ENCODE assay signal across 17 cellular contexts in the genomic region with DNA sequence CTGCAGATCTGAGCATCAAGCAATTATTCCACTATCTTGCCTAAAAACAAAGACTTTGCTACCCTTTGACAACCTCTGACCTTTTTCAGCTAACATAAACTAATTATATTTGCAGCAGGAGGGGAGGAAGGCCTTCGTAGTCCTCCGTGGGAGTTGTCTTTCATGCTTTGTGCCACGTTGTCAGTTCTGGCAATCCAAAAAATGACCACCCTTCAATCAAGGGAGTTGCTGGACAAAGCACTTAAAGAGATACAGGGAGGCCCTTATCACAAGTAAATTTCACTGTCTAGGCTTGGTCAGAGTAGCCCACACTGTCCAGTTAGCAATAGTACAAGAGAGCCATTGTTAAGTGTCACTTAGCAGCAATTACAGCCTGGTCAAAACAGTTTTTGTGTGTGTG.
A peak's percentile ranks its signal among the peaks of the same experiment; 100 is the strongest.
DNase-seq lines count a peak whose midpoint lies in the region; ATAC-seq and TF ChIP-seq lines count a peak whose summit lies in the region.
"Had no signal": no experiment of that assay in that cellular context is flagged by ENCODE, and none has a peak within 500 bp of the region (broad histone marks: within the 10 kb centered on the region; RNA-seq: fewer than 3 reads in every experiment).

No MANE protein-coding gene starts in this region.

- H3K36me3 ChIP-seq in endodermal cell (ENCODE audit: control insufficient read depth, insufficient read depth, low read length) (no peaks in the 10 kb centered on the region), ovary (no peaks in the 10 kb centered on the region)
- H3K36me3 ChIP-seq: BE2C, SJCRH30 had no signal

- intact Hi-C loops in ovary (cut with DNase I): no loop called here

- DNase-seq in COLO829 (ENCODE audit: low spot score) (peak; percentile 77), NCI-H146 treated with DMSO at 0.1 percent for 48 hours (lab: John Stamatoyannopoulos, UW; ENCODE audit: unreplicated experiment) (peak; percentile 94), endodermal cell (peak; percentile 45), progenitor cell of endocrine pancreas (ENCODE audit: low spot score, unreplicated experiment) (no peak), ovary (no peak)
- no peak for DNase-seq in stimulated activated naive CD4-positive, alpha-beta T cell treated with Interleukin-2 at 50 U/mL for 16 hours (lab: John Stamatoyannopoulos, UW)
- DNase-seq: BE2C, DMS79 treated with DMSO at 0.1 percent for 48 hours, H7, HFFc6, Kasumi-1, NCI-H1930, NCI-H510A, NCI-H82, OCI-M1, SJCRH30 had no signal

- H3K4me1 Mint-ChIP-seq in endodermal cell (peaks cover 17% of the 10 kb centered on the region), progenitor cell of endocrine pancreas (ENCODE audit: low read depth) (peaks cover 22% of the 10 kb centered on the region)

- H3K36me3 Mint-ChIP-seq in endodermal cell (ENCODE audit: low read depth): no peaks in the 10 kb centered on the region
- peaks cover 3% of the 10 kb centered on the region for H3K36me3 Mint-ChIP-seq in progenitor cell of endocrine pancreas (ENCODE audit: insufficient read depth)

- no peak for ATAC-seq in HG02588 (IDR thresholded peaks at IDR 0.05; ENCODE audit: unreplicated experiment)

- 50 to 73% methylated on average over 1 to 3 of the region's 3 CpGs for WGBS in endodermal cell (ENCODE audit: insufficient coverage in 1 of 2, insufficient read length in 1 of 2), 2 experiments
- 32 to 33% (median 32%) methylated on average over 3 of the region's 3 CpGs for WGBS in ovary, 3 donors

- H3K27me3 ChIP-seq in endodermal cell (ENCODE audit: control insufficient read depth, insufficient read depth, low read length, poor library complexity, severe bottlenecking): no peaks in the 10 kb centered on the region
- no peaks in the 10 kb centered on the region for H3K27me3 ChIP-seq in ovary
- H3K27me3 ChIP-seq: BE2C, SJCRH30 had no signal

- H3K4me3 ChIP-seq in endodermal cell (ENCODE audit: low read length): no peak overlapping the region
- no peak overlapping the region for H3K4me3 ChIP-seq in ovary
- H3K4me3 ChIP-seq: SJCRH30 had no signal

- H3K4me3 Mint-ChIP-seq in endodermal cell (no peak overlapping the region), progenitor cell of endocrine pancreas (ENCODE audit: low read depth) (peak overlapping the region; percentile 4)
- H3K4me3 Mint-ChIP-seq: HFFc6 had no signal

- no peak for TF ChIP-seq EP300 in ovary (IDR thresholded peaks at IDR 0.05)

- H3K4me1 ChIP-seq in endodermal cell (ENCODE audit: control insufficient read depth, insufficient read depth, low read length): peaks cover 11% of the 10 kb centered on the region
- no peaks in the 10 kb centered on the region for H3K4me1 ChIP-seq in ovary (ENCODE audit: insufficient read depth)
- H3K4me1 ChIP-seq: BE2C, SJCRH30 had no signal

- peaks cover 4% of the 10 kb centered on the region for H3K9me3 ChIP-seq in endodermal cell (ENCODE audit: control insufficient read depth, low read length)
- H3K9me3 ChIP-seq in ovary: no peaks in the 10 kb centered on the region
- H3K9me3 ChIP-seq: BE2C, SJCRH30 had no signal

- peak overlapping the region; percentile 18 for H3K9ac ChIP-seq in endodermal cell (ENCODE audit: extremely low read depth, low read length, poor library complexity, severe bottlenecking)

- H3K9me3 Mint-ChIP-seq in endodermal cell (peaks cover 8% of the 10 kb centered on the region), progenitor cell of endocrine pancreas (ENCODE audit: low read depth) (peaks cover 12% of the 10 kb centered on the region)

- H3K27ac Mint-ChIP-seq in endodermal cell (no peak overlapping the region), progenitor cell of endocrine pancreas (peak overlapping the region; percentile 77)
- H3K27ac Mint-ChIP-seq: HFFc6 had no signal

- no peak for TF ChIP-seq POLR2A in ovary (IDR thresholded peaks at IDR 0.05)

- H3K27ac ChIP-seq in endodermal cell (ENCODE audit: low read depth, low read length) (peak overlapping the region; percentile 49), ovary (no peak overlapping the region)
- H3K27ac ChIP-seq: SJCRH30 had no signal

- no peak for TF ChIP-seq CTCF in endodermal cell (conservative IDR thresholded peaks at IDR 0.05)
- no peak for TF ChIP-seq CTCF in progenitor cell of endocrine pancreas (IDR thresholded peaks at IDR 0.05; ENCODE audit: unreplicated experiment)
- no peak for TF ChIP-seq CTCF in ovary (IDR thresholded peaks at IDR 0.05)

- H3K27me3 Mint-ChIP-seq in endodermal cell (ENCODE audit: insufficient read depth) (peaks cover 6% of the 10 kb centered on the region), progenitor cell of endocrine pancreas (no peaks in the 10 kb centered on the region)

Comparison
In these comparisons a context has a peak if more than half of its experiments do, and no peak if none do; other contexts are left out.
1. DNase-seq: peak in COLO829 (single experiment), NCI-H146 treated with DMSO at 0.1 percent for 48 hours (single experiment) and endodermal cell (single experiment); none in progenitor cell of endocrine pancreas (single experiment), ovary (0 of 5) and stimulated activated naive CD4-positive, alpha-beta T cell treated with Interleukin-2 at 50 U/mL for 16 hours (single experiment).